Comparison of ENCODE assay signal across 1 cellular context in the genomic region with DNA sequence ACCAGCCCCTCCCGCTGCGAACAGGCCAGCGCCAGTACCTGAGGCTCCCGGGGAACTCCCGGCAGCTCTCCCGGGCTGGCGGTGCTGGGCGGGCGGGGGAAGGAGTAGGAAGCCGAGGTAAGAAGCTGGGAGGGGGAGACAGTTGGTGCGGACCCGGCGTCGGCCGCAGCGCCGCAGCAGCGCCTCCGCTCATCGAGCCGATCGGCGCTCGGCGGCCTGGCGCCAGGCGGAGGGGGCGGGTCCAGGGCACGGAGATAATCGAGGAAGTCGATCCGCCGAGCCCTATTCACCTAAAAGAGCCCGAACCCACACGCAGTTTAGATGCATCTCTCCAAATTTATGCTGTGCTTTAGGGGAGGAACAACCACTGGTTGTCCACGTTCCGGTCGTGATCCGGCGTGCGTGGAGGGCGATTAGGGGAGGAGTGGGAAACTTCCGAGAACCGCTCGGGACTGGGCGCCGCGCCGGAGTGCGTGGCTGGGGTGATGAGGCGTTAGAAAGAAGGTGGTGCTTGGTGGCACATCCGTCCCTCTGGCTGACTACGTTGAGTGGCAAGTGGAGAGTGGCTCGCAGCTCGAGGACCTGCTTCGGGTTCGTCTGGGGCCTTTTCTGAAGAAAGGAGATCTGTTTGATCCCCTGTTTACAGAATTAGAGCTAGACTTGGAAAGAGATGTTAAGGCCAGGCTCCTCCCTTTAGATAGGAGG.
TF ChIP-seq lines count a peak whose summit lies in the region.

A gene with protein sequence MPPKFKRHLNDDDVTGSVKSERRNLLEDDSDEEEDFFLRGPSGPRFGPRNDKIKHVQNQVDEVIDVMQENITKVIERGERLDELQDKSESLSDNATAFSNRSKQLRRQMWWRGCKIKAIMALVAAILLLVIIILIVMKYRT (minus strand): TSS at position 194 of the 705 bp plus-strand sequence. CDS start 3,651 bp downstream, outside the sequence.

TF ChIP-seq in HepG2, 621 proteins besides CTCF, POLR2A, EP300 and RAD21 (continued from another document and continues in another):
- TF ChIP-seq, protein P1, sequence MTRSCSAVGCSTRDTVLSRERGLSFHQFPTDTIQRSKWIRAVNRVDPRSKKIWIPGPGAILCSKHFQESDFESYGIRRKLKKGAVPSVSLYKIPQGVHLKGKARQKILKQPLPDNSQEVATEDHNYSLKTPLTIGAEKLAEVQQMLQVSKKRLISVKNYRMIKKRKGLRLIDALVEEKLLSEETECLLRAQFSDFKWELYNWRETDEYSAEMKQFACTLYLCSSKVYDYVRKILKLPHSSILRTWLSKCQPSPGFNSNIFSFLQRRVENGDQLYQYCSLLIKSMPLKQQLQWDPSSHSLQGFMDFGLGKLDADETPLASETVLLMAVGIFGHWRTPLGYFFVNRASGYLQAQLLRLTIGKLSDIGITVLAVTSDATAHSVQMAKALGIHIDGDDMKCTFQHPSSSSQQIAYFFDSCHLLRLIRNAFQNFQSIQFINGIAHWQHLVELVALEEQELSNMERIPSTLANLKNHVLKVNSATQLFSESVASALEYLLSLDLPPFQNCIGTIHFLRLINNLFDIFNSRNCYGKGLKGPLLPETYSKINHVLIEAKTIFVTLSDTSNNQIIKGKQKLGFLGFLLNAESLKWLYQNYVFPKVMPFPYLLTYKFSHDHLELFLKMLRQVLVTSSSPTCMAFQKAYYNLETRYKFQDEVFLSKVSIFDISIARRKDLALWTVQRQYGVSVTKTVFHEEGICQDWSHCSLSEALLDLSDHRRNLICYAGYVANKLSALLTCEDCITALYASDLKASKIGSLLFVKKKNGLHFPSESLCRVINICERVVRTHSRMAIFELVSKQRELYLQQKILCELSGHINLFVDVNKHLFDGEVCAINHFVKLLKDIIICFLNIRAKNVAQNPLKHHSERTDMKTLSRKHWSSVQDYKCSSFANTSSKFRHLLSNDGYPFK (CRISPR knock-in tag; IDR thresholded peaks at IDR 0.05; ENCODE audit: borderline replicate concordance), result no peak
- TF ChIP-seq ZBTB8A (CRISPR knock-in tag; IDR thresholded peaks at IDR 0.05; ENCODE audit: borderline replicate concordance, low read depth) (no peak), MED13 (CRISPR knock-in tag; IDR thresholded peaks at IDR 0.05) (0 out of 2 replicates have a peak, but pooled peaks have one; percentile 46), SP5 (CRISPR knock-in tag; IDR thresholded peaks at IDR 0.05; ENCODE audit: borderline replicate concordance, low read depth) (peak; percentile 77; the same call in 1 of the 2 replicates), NRL (CRISPR knock-in tag; IDR thresholded peaks at IDR 0.05; ENCODE audit: borderline replicate concordance) (peak; percentile 26; the same call in 1 of the 2 replicates), AKAP8 (CRISPR knock-in tag; IDR thresholded peaks at IDR 0.05) (no peak), KDM4B (CRISPR knock-in tag; IDR thresholded peaks at IDR 0.05) (no peak), TCF7 (IDR thresholded peaks at IDR 0.05; ENCODE audit: low read depth) (no peak), ATF7-NPFF (CRISPR knock-in tag; IDR thresholded peaks at IDR 0.05; ENCODE audit: low read depth) (peak; percentile 40; the same call in 1 of the 2 replicates), RFX1 (IDR thresholded peaks at IDR 0.05) (no peak), DNMT3B (CRISPR knock-in tag; conservative IDR thresholded peaks at IDR 0.05) (no peak), MTF2 (CRISPR knock-in tag; IDR thresholded peaks at IDR 0.05; ENCODE audit: borderline replicate concordance) (no peak), KLF9 (CRISPR knock-in tag; IDR thresholded peaks at IDR 0.05; ENCODE audit: low read depth) (no peak; the same call in 1 of the 2 replicates), PHF8 (CRISPR knock-in tag; IDR thresholded peaks at IDR 0.05) (peak; percentile 95), YY1 (IDR thresholded peaks at IDR 0.05; ENCODE audit: insufficient read depth, insufficient replicate concordance, low read depth, low read length) (peak; percentile 89), ASH2L (IDR thresholded peaks at IDR 0.05; ENCODE audit: insufficient read length, low read depth, low read length) (peak; percentile 99), KLF11 (CRISPR knock-in tag; IDR thresholded peaks at IDR 0.05) (no peak), SALL2 (CRISPR knock-in tag; IDR thresholded peaks at IDR 0.05) (0 out of 2 replicates have a peak, but pooled peaks have one; percentile 34), CENPT (CRISPR knock-in tag; IDR thresholded peaks at IDR 0.05; ENCODE audit: low read depth) (no peak), ZNF589 (CRISPR knock-in tag; conservative IDR thresholded peaks at IDR 0.05) (no peak), U2AF2 (IDR thresholded peaks at IDR 0.05; ENCODE audit: low read depth, low read length) (no peak), PHF5A (CRISPR knock-in tag; IDR thresholded peaks at IDR 0.05; ENCODE audit: low read depth, unreplicated experiment) (no peak), ZNF768 (CRISPR knock-in tag; IDR thresholded peaks at IDR 0.05) (peak; percentile 54), SIX4 (CRISPR knock-in tag; IDR thresholded peaks at IDR 0.05) (no peak), IKZF4 (CRISPR knock-in tag; IDR thresholded peaks at IDR 0.05; ENCODE audit: borderline replicate concordance, low read depth, not compliant biosample characterization) (no peak), ZBTB7B (CRISPR knock-in tag; IDR thresholded peaks at IDR 0.05) (no peak), FIP1L1 (IDR thresholded peaks at IDR 0.05; ENCODE audit: borderline replicate concordance, insufficient read depth, low read depth, low read length) (no peak), RXRB (CRISPR knock-in tag; IDR thresholded peaks at IDR 0.05; ENCODE audit: borderline replicate concordance) (no peak; the same call in 1 of the 2 replicates), ZNF644 (CRISPR knock-in tag; IDR thresholded peaks at IDR 0.05; ENCODE audit: low read depth) (no peak), JUNB (CRISPR knock-in tag; IDR thresholded peaks at IDR 0.05; ENCODE audit: borderline replicate concordance) (no peak), ZBTB42 (CRISPR knock-in tag; IDR thresholded peaks at IDR 0.05) (no peak), AGO2 (optimal IDR thresholded peaks at IDR 0.05; ENCODE audit: low read depth, low read length) (no peak), ZNF24 (IDR thresholded peaks at IDR 0.05) (no peak), ZNF446 (CRISPR knock-in tag; IDR thresholded peaks at IDR 0.05) (no peak), TMF1 (CRISPR knock-in tag; IDR thresholded peaks at IDR 0.05; ENCODE audit: low read depth) (no peak), POLR2G (IDR thresholded peaks at IDR 0.05; ENCODE audit: low read depth, low read length) (peak; percentile 85), ZNF260 (CRISPR knock-in tag; IDR thresholded peaks at IDR 0.05; ENCODE audit: borderline replicate concordance, low read depth) (no peak), HIVEP1 (CRISPR knock-in tag; IDR thresholded peaks at IDR 0.05) (no peak), ZNF777 (CRISPR knock-in tag; IDR thresholded peaks at IDR 0.05) (peak; percentile 96)
- TF ChIP-seq, protein P2, sequence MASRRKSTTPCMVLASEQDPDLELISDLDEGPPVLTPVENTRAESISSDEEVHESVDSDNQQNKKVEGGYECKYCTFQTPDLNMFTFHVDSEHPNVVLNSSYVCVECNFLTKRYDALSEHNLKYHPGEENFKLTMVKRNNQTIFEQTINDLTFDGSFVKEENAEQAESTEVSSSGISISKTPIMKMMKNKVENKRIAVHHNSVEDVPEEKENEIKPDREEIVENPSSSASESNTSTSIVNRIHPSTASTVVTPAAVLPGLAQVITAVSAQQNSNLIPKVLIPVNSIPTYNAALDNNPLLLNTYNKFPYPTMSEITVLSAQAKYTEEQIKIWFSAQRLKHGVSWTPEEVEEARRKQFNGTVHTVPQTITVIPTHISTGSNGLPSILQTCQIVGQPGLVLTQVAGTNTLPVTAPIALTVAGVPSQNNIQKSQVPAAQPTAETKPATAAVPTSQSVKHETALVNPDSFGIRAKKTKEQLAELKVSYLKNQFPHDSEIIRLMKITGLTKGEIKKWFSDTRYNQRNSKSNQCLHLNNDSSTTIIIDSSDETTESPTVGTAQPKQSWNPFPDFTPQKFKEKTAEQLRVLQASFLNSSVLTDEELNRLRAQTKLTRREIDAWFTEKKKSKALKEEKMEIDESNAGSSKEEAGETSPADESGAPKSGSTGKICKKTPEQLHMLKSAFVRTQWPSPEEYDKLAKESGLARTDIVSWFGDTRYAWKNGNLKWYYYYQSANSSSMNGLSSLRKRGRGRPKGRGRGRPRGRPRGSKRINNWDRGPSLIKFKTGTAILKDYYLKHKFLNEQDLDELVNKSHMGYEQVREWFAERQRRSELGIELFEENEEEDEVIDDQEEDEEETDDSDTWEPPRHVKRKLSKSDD (CRISPR knock-in tag; IDR thresholded peaks at IDR 0.05; ENCODE audit: low read depth), result peak; percentile 81; the same call in 1 of the 2 replicates
- TF ChIP-seq, protein P3, sequence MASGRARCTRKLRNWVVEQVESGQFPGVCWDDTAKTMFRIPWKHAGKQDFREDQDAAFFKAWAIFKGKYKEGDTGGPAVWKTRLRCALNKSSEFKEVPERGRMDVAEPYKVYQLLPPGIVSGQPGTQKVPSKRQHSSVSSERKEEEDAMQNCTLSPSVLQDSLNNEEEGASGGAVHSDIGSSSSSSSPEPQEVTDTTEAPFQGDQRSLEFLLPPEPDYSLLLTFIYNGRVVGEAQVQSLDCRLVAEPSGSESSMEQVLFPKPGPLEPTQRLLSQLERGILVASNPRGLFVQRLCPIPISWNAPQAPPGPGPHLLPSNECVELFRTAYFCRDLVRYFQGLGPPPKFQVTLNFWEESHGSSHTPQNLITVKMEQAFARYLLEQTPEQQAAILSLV (CRISPR knock-in tag; IDR thresholded peaks at IDR 0.05; ENCODE audit: borderline replicate concordance), result peak; percentile 65; the same call in 1 of the 2 replicates
- TF ChIP-seq, protein P4, sequence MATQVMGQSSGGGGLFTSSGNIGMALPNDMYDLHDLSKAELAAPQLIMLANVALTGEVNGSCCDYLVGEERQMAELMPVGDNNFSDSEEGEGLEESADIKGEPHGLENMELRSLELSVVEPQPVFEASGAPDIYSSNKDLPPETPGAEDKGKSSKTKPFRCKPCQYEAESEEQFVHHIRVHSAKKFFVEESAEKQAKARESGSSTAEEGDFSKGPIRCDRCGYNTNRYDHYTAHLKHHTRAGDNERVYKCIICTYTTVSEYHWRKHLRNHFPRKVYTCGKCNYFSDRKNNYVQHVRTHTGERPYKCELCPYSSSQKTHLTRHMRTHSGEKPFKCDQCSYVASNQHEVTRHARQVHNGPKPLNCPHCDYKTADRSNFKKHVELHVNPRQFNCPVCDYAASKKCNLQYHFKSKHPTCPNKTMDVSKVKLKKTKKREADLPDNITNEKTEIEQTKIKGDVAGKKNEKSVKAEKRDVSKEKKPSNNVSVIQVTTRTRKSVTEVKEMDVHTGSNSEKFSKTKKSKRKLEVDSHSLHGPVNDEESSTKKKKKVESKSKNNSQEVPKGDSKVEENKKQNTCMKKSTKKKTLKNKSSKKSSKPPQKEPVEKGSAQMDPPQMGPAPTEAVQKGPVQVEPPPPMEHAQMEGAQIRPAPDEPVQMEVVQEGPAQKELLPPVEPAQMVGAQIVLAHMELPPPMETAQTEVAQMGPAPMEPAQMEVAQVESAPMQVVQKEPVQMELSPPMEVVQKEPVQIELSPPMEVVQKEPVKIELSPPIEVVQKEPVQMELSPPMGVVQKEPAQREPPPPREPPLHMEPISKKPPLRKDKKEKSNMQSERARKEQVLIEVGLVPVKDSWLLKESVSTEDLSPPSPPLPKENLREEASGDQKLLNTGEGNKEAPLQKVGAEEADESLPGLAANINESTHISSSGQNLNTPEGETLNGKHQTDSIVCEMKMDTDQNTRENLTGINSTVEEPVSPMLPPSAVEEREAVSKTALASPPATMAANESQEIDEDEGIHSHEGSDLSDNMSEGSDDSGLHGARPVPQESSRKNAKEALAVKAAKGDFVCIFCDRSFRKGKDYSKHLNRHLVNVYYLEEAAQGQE (IDR thresholded peaks at IDR 0.05; ENCODE audit: borderline replicate concordance in 1 of 2, low read depth in 1 of 2, low read length in 2 of 2), result peak in 1 of 2 experiments; percentile 35; a peak in 1 of 4 replicates
- TF ChIP-seq, protein P5, sequence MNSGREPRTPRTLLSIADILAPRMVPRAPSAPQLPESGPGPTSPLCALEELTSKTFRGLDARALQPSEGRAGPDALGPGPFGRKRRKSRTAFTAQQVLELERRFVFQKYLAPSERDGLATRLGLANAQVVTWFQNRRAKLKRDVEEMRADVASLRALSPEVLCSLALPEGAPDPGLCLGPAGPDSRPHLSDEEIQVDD (CRISPR knock-in tag; IDR thresholded peaks at IDR 0.05; ENCODE audit: borderline replicate concordance), result no peak
- TF ChIP-seq, protein P6, sequence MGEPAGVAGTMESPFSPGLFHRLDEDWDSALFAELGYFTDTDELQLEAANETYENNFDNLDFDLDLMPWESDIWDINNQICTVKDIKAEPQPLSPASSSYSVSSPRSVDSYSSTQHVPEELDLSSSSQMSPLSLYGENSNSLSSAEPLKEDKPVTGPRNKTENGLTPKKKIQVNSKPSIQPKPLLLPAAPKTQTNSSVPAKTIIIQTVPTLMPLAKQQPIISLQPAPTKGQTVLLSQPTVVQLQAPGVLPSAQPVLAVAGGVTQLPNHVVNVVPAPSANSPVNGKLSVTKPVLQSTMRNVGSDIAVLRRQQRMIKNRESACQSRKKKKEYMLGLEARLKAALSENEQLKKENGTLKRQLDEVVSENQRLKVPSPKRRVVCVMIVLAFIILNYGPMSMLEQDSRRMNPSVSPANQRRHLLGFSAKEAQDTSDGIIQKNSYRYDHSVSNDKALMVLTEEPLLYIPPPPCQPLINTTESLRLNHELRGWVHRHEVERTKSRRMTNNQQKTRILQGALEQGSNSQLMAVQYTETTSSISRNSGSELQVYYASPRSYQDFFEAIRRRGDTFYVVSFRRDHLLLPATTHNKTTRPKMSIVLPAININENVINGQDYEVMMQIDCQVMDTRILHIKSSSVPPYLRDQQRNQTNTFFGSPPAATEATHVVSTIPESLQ (CRISPR knock-in tag; conservative IDR thresholded peaks at IDR 0.05), result no peak
- TF ChIP-seq, protein P7, sequence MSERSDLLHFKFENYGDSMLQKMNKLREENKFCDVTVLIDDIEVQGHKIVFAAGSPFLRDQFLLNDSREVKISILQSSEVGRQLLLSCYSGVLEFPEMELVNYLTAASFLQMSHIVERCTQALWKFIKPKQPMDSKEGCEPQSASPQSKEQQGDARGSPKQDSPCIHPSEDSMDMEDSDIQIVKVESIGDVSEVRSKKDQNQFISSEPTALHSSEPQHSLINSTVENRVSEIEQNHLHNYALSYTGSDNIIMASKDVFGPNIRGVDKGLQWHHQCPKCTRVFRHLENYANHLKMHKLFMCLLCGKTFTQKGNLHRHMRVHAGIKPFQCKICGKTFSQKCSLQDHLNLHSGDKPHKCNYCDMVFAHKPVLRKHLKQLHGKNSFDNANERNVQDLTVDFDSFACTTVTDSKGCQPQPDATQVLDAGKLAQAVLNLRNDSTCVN (CRISPR knock-in tag; IDR thresholded peaks at IDR 0.05; ENCODE audit: borderline replicate concordance), result 0 out of 2 replicates have a peak, but pooled peaks have one; percentile 33
- TF ChIP-seq, protein P8, sequence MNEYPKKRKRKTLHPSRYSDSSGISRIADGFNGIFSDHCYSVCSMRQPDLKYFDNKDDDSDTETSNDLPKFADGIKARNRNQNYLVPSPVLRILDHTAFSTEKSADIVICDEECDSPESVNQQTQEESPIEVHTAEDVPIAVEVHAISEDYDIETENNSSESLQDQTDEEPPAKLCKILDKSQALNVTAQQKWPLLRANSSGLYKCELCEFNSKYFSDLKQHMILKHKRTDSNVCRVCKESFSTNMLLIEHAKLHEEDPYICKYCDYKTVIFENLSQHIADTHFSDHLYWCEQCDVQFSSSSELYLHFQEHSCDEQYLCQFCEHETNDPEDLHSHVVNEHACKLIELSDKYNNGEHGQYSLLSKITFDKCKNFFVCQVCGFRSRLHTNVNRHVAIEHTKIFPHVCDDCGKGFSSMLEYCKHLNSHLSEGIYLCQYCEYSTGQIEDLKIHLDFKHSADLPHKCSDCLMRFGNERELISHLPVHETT (CRISPR knock-in tag; conservative IDR thresholded peaks at IDR 0.05), result peak; percentile 72
